ENCODE assay signal across 8 cellular contexts in the genomic region with DNA sequence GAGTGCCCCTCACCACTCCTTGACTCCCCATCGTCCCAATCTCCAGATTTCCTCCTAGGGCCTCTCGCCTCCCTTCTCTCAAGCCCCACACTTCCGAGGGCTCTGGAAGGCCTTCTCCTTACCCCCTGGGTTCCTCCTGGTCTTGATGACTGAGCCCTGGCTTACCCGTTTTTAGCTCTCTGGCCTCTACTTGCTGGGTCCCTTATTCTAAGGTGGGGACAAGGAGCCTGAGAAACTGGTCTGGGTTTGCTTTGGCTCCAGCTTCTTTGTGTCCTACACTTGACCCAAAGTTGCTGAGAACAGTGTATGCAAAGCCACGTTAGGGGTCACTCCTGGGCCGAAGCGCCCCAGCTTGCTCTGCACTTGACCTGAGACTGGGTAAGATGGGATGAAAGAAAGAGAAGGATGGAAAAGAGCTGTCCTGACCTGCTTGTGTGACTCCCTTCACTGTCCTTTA. TPM values are rescaled to one million over a fixed set of nuclear protein-coding genes. Genes with fewer than 3 reads are reported as not detected.
A peak's percentile ranks its signal among the peaks of the same experiment; 100 is the strongest.
DNase-seq lines count a peak whose midpoint lies in the region; ATAC-seq, FAIRE-seq and TF ChIP-seq lines count a peak whose summit lies in the region.

No MANE protein-coding gene starts in this region.

- peak overlapping the region; percentile 89 for H3K4me3 Mint-ChIP-seq in stimulated activated memory B cell treated with anti-CD40 and anti-IgM and Interleukin-4, amounts not matched to agents 10 μg/mL and 1 μg/mL and 100 μg/mL, for 72 hours

- peak overlapping the region; percentile 68 for H3K4me3 ChIP-seq in BE2C (ENCODE audit: low read depth, low read length)
- H3K4me3 ChIP-seq in Loucy (ENCODE audit: low read length, poor library complexity, severe bottlenecking): peak overlapping the region; percentile 96
- H3K4me3 ChIP-seq in astrocyte of the spinal cord (ENCODE audit: low read depth, low read length): peak overlapping the region; percentile 86
- H3K4me3 ChIP-seq in iPS-20b (ENCODE audit: low read length): peak overlapping the region; percentile 99

- peaks cover 42% of the 10 kb centered on the region for H3K4me1 Mint-ChIP-seq in stimulated activated memory B cell treated with anti-CD40 and anti-IgM and Interleukin-4, amounts not matched to agents 10 μg/mL and 1 μg/mL and 100 μg/mL, for 72 hours

- TF ChIP-seq CTCF in BE2C (IDR thresholded peaks at IDR 0.05; ENCODE audit: low read depth, low read length) (no peak), Loucy (conservative IDR thresholded peaks at IDR 0.05; ENCODE audit: low read length) (no peak), astrocyte of the spinal cord (IDR thresholded peaks at IDR 0.05; ENCODE audit: low read depth, low read length) (no peak)

- no peaks in the 10 kb centered on the region for H3F3A ChIP-seq in Loucy (ENCODE audit: low read depth)

- H3K9me2 ChIP-seq in Loucy (replicated peaks; ENCODE audit: low read depth, low read length): no peaks in the 10 kb centered on the region

- H3K4me2 ChIP-seq in Loucy (ENCODE audit: low read depth, low read length, poor library complexity, severe bottlenecking): peak overlapping the region; percentile 69

- H4K20me1 ChIP-seq in Loucy (ENCODE audit: insufficient read depth, low read length, poor library complexity, severe bottlenecking): no peaks in the 10 kb centered on the region

- H3K27ac ChIP-seq in iPS-20b (ENCODE audit: low read length): peak overlapping the region; percentile 33

- H3K36me3 Mint-ChIP-seq in stimulated activated memory B cell treated with anti-CD40 and anti-IgM and Interleukin-4, amounts not matched to agents 10 μg/mL and 1 μg/mL and 100 μg/mL, for 72 hours: peaks cover 12% of the 10 kb centered on the region

- FAIRE-seq in HTR-8/SVneo (lab: Jason Lieb, UNC): no peak

- H3K27ac Mint-ChIP-seq in stimulated activated memory B cell treated with anti-CD40 and anti-IgM and Interleukin-4, amounts not matched to agents 10 μg/mL and 1 μg/mL and 100 μg/mL, for 72 hours: peak overlapping the region; percentile 88

- peaks cover 4% of the 10 kb centered on the region for H3K36me3 ChIP-seq in BE2C
- no peaks in the 10 kb centered on the region for H3K36me3 ChIP-seq in Loucy (ENCODE audit: insufficient read depth, low read length)
- peaks cover 18% of the 10 kb centered on the region for H3K36me3 ChIP-seq in iPS-20b (ENCODE audit: insufficient read depth, low read depth, low read length)

- H3K27me3 ChIP-seq in BE2C (no peaks in the 10 kb centered on the region), Loucy (ENCODE audit: insufficient read depth, low read length, poor library complexity, severe bottlenecking) (no peaks in the 10 kb centered on the region), iPS-20b (ENCODE audit: insufficient read depth, low read length) (no peaks in the 10 kb centered on the region)

- peak overlapping the region; percentile 89 for H3K9ac ChIP-seq in Loucy (ENCODE audit: low read depth, low read length, poor library complexity, severe bottlenecking)
- peak overlapping the region; percentile 81 for H3K9ac ChIP-seq in iPS-20b (ENCODE audit: low read depth, low read length)

- H3K9me3 ChIP-seq in BE2C: no peaks in the 10 kb centered on the region
- no peaks in the 10 kb centered on the region for H3K9me3 ChIP-seq in Loucy (ENCODE audit: insufficient read depth, low read depth, low read length)
- H3K9me3 ChIP-seq in iPS-20b (ENCODE audit: insufficient read depth, low read depth, low read length): no peaks in the 10 kb centered on the region

- peak overlapping the region; percentile 99 for H2AFZ ChIP-seq in Loucy (ENCODE audit: low read length)

- no peaks in the 10 kb centered on the region for H3K27me3 Mint-ChIP-seq in stimulated activated memory B cell treated with anti-CD40 and anti-IgM and Interleukin-4, amounts not matched to agents 10 μg/mL and 1 μg/mL and 100 μg/mL, for 72 hours

- DNase-seq in BE2C (no peak), astrocyte of the spinal cord (ENCODE audit: low read depth, low spot score) (peak; percentile 8), activated gamma-delta T cell (lab: John Stamatoyannopoulos, UW) (no peak), HTR-8/SVneo (ENCODE audit: insufficient read length, low spot score) (no peak)

- in situ Hi-C loops in astrocyte of the spinal cord (cut with HindIII; ENCODE audit: low sequenced_read_pairs): no loop called here

- peak; percentile 13 for ATAC-seq in GM19397 (IDR thresholded peaks at IDR 0.05; ENCODE audit: unreplicated experiment)
- ATAC-seq in stimulated activated memory B cell treated with anti-CD40 and anti-IgM and Interleukin-4, amounts not matched to agents 10 μg/mL and 1 μg/mL and 100 μg/mL, for 72 hours: peak; percentile 18

- no peaks in the 10 kb centered on the region for H3K9me3 Mint-ChIP-seq in stimulated activated memory B cell treated with anti-CD40 and anti-IgM and Interleukin-4, amounts not matched to agents 10 μg/mL and 1 μg/mL and 100 μg/mL, for 72 hours

- H3K4me1 ChIP-seq in BE2C (no peaks in the 10 kb centered on the region; the same call in 1 of the 2 replicates), Loucy (ENCODE audit: insufficient read depth, low read length, poor library complexity, severe bottlenecking) (peaks cover 14% of the 10 kb centered on the region), iPS-20b (ENCODE audit: insufficient read depth, low read length) (no peaks in the 10 kb centered on the region)

- peaks cover 24% of the 10 kb centered on the region for H3K79me2 ChIP-seq in Loucy (ENCODE audit: insufficient read depth, low read length)

RNA-seq across cellular contexts. Expression of a gene that starts 0.8 kb away (rescaled TPM):
- 12.2 TPM for polyA plus RNA-seq in BE2C (2012; ENCODE audit: insufficient read depth, insufficient read length, low read depth)

RNA-seq across cellular contexts. Expression of a gene that starts 16.7 kb away (rescaled TPM):
- polyA plus RNA-seq in BE2C (2012; ENCODE audit: insufficient read depth, insufficient read length, low read depth): 54.9 TPM
